In genomic region chr3:150407051-150407817, GRCh38 we compare ENCODE assay signal across 8 cellular contexts. TPM values are rescaled to one million over a fixed set of nuclear protein-coding genes. Genes with fewer than 3 reads are reported as not detected.
DNase-seq lines count a peak whose midpoint lies in the region; ATAC-seq and TF ChIP-seq lines count a peak whose summit lies in the region.

No MANE protein-coding gene starts in this region.

- DNase-seq in NCI-H510A treated with DMSO at 0.1 percent for 48 hours (lab: John Stamatoyannopoulos, UW): peak; percentile 61
- no peak for DNase-seq in NCI-H510A (lab: John Stamatoyannopoulos, UW)
- DNase-seq in NT2/D1 (ENCODE audit: low read depth, low spot score): no peak
- DNase-seq in coronary artery (ENCODE audit: low spot score): no peak
- no peak for DNase-seq in naive B cell
- no peak for DNase-seq in T1000 (lab: John Stamatoyannopoulos, UW)

- peaks cover 21 to 26% (median 21%) of the 10 kb centered on the region in 3 donors for H3K4me1 Mint-ChIP-seq in naive B cell

- peaks cover 30% of the 10 kb centered on the region for H3K36me3 ChIP-seq in NT2/D1 (ENCODE audit: insufficient read depth, insufficient read length, low read length)

- no peaks in the 10 kb centered on the region for H3K9me3 ChIP-seq in NT2/D1 (ENCODE audit: insufficient read depth, low read length)

- H3K27ac Mint-ChIP-seq in naive B cell: peak overlapping the region; percentile 99

- H3K27me3 ChIP-seq in NT2/D1 (ENCODE audit: insufficient read depth, insufficient read length): no peaks in the 10 kb centered on the region

- H3K36me3 Mint-ChIP-seq in naive B cell: peaks cover 0 to 4% of the 10 kb centered on the region in 2 donors

- H3K4me3 ChIP-seq in NT2/D1 (ENCODE audit: insufficient read length, low read depth) (peak overlapping the region; percentile 49), coronary artery (peak overlapping the region; percentile 92)

- TF ChIP-seq CTCF in coronary artery (IDR thresholded peaks at IDR 0.05): no peak

- H3K27me3 Mint-ChIP-seq in naive B cell: no peaks in the 10 kb centered on the region

- peak overlapping the region; percentile 81 for H3K9ac ChIP-seq in NT2/D1 (ENCODE audit: insufficient read length, low read depth)

- ATAC-seq in naive B cell (ENCODE audit: low read depth in 2 of 2): no peak
- ATAC-seq in HG03469 (IDR thresholded peaks at IDR 0.05; ENCODE audit: unreplicated experiment): no peak
- no peak for ATAC-seq in HG03097 (IDR thresholded peaks at IDR 0.05; ENCODE audit: low FRiP score, unreplicated experiment)

- peak overlapping the region; percentile 86 to 99 (median 96) for H3K4me3 Mint-ChIP-seq in naive B cell

- H3K4me1 ChIP-seq in NT2/D1 (ENCODE audit: insufficient read depth, insufficient read length): no peaks in the 10 kb centered on the region

- H3K9me3 Mint-ChIP-seq in naive B cell: no peaks in the 10 kb centered on the region

- peak overlapping the region; percentile 97 to 98 for H3K27ac ChIP-seq in coronary artery

RNA-seq across cellular contexts. Expression of gene TSC22D2, which starts 0.9 kb away (rescaled TPM):
- polyA plus RNA-seq in naive B cell (ENCODE audit: low read depth in 6 of 6): 10 to 100 TPM; 11.0 to 16.4 (median 14.0) TPM
